13 cellular contexts compared by ENCODE assay signal in the genomic region with DNA sequence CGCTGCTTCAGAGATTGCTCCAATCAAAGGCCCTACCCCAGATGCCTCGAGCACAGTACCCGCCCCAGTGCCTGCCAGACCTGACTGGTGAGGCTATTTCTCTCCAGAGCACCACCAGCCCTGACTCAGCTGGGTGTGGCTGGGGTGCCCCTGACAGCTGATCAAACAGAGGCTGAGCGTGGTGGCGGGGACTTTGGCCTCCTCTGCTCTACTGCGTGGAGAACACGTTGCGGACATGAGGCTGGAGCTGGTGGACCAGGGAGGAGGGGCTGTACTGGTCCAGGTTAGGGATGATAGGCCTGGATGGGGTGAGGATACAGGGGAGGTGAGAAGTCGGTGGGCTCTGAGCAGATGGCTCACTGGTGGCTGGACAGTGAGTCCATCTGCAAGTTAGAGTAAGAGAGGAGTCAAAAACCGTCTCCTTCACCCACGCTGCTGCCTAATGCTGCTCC. TPM values are rescaled to one million over a fixed set of nuclear protein-coding genes. Genes with fewer than 3 reads are reported as not detected.
A peak's percentile ranks its signal among the peaks of the same experiment; 100 is the strongest.
DNase-seq lines count a peak whose midpoint lies in the region; ATAC-seq, FAIRE-seq and TF ChIP-seq lines count a peak whose summit lies in the region.
"Had no signal": no experiment of that assay in that cellular context is flagged by ENCODE, and none has a peak within 500 bp of the region (broad histone marks: within the 10 kb centered on the region; RNA-seq: fewer than 3 reads in every experiment).

No MANE protein-coding gene starts in this region.

- no peaks in the 10 kb centered on the region for H3K4me1 Mint-ChIP-seq in activated naive CD8-positive, alpha-beta T cell treated with anti-CD3 and anti-CD28 coated beads for 36 hours

- 27% methylated on average over 9 of the region's 11 CpGs for WGBS in A549 (ENCODE audit: missing lambda C conversion rate)
- WGBS in lung, 2 donors = 59 to 72% methylated on average over 11 of the region's 11 CpGs

- H3K4me1 ChIP-seq in A549 (peaks cover 32% of the 10 kb centered on the region), adipocyte (ENCODE audit: control insufficient read depth, insufficient read depth, low read length) (peaks cover 3% of the 10 kb centered on the region), lung (ENCODE audit: control insufficient read depth in 2 of 2, insufficient read depth in 2 of 2, low read length in 2 of 2) (peaks cover 3 to 27% of the 10 kb centered on the region in 2 donors)

- CTCF ChIA-PET in A549 (lab: Yijun Ruan, JAX) = interaction anchor here (0.5 to 1.7 kb wide), 8 partner anchors 9 to 329 kb away, joined by 3 to 6 read pairs (median 3); no protein-coding TSS in a partner anchor

- H3K4me2 ChIP-seq in A549 = peak overlapping the region; percentile 57

- ATAC-seq in A549 (peak; percentile 78 to 91), lung (ENCODE audit: insufficient read depth, low FRiP score) (peak; percentile 20)

- no peaks in the 10 kb centered on the region for H3K9me3 Mint-ChIP-seq in activated naive CD8-positive, alpha-beta T cell treated with anti-CD3 and anti-CD28 coated beads for 36 hours
- H3K9me3 Mint-ChIP-seq: activated naive CD8-positive, alpha-beta T cell treated with anti-CD3 and anti-CD28 coated beads, Interleukin-2, amount 10 ng/mL, durations not matched to agents 7 days and 5 days; memory B cell had no signal

- TF ChIP-seq POLR2A in A549 (IDR thresholded peaks at IDR 0.05; ENCODE audit: low read length) (no peak), erythroblast (IDR thresholded peaks at IDR 0.05; ENCODE audit: low read length) (no peak)

- intact Hi-C loops in posterior vena cava (cut with DNase I) = no loop called here

- H3K4me3 ChIP-seq in A549 = no peak overlapping the region
- no peak overlapping the region for H3K4me3 ChIP-seq in adipocyte (ENCODE audit: low read length)
- no peak overlapping the region for H3K4me3 ChIP-seq in lung

- H3K36me3 Mint-ChIP-seq in activated naive CD8-positive, alpha-beta T cell treated with anti-CD3 and anti-CD28 coated beads for 36 hours = no peaks in the 10 kb centered on the region
- H3K36me3 Mint-ChIP-seq: activated naive CD8-positive, alpha-beta T cell treated with anti-CD3 and anti-CD28 coated beads, Interleukin-2, amount 10 ng/mL, durations not matched to agents 7 days and 5 days; memory B cell had no signal

- H3K27me3 ChIP-seq in adipocyte (replicated peaks; ENCODE audit: control insufficient read depth, insufficient read depth, low read length) (no peaks in the 10 kb centered on the region), lung (ENCODE audit: control insufficient read depth, insufficient read depth) (no peaks in the 10 kb centered on the region)

- DNase-seq in A549 (ENCODE audit: low read depth in 1 of 2, low spot score in 1 of 2) = peak; percentile 71 to 87
- DNase-seq in HT-29 (ENCODE audit: low spot score) = peak; percentile 86
- peak; percentile 9 for DNase-seq in adipocyte (ENCODE audit: low read depth)
- DNase-seq in lung (ENCODE audit: low spot score) = no peak
- DNase-seq in activated naive CD8-positive, alpha-beta T cell treated with anti-CD3 and anti-CD28 coated beads for 36 hours = no peak
- no peak for DNase-seq in stimulated activated CD4-positive, alpha-beta T cell treated with anti-CD3 and anti-CD28 coated beads, Interleukin-4, amount 100 ng/mL, for 4 hours
- no peak for DNase-seq in posterior vena cava (ENCODE audit: low spot score)
- no peak for DNase-seq in erythroblast (lab: John Stamatoyannopoulos, UW)
- DNase-seq: activated CD4-positive, alpha-beta T cell treated with anti-CD3 and anti-CD28 coated beads for 4 hours; activated naive CD8-positive, alpha-beta T cell treated with anti-CD3 and anti-CD28 coated beads, Interleukin-2, amount 10 ng/mL, durations not matched to agents 7 days and 5 days had no signal

- H3K36me3 ChIP-seq in adipocyte (ENCODE audit: control insufficient read depth, insufficient read depth, low read length, severe bottlenecking) (no peaks in the 10 kb centered on the region), lung (ENCODE audit: control insufficient read depth in 2 of 2, insufficient read depth in 2 of 2, low read length in 2 of 2) (no peaks in the 10 kb centered on the region)

- peaks cover 85% of the 10 kb centered on the region for H3K27me3 Mint-ChIP-seq in activated naive CD8-positive, alpha-beta T cell treated with anti-CD3 and anti-CD28 coated beads for 36 hours

- peak overlapping the region; percentile 67 to 83 for H3K27ac ChIP-seq in A549
- peak overlapping the region in 1 of 2 donors; percentile 90 for H3K27ac ChIP-seq in lung (ENCODE audit: low read depth in 1 of 2, low read length in 1 of 2)

- no peak for TF ChIP-seq CTCF in A549 (IDR thresholded peaks at IDR 0.05)
- TF ChIP-seq CTCF in lung (IDR thresholded peaks at IDR 0.05; ENCODE audit: control extremely low read depth, extremely low read depth) = no peak

- no peak for FAIRE-seq in A549 (lab: Jason Lieb, UNC)
- FAIRE-seq: RCC 7860 had no signal

- H3K27ac Mint-ChIP-seq in activated naive CD8-positive, alpha-beta T cell treated with anti-CD3 and anti-CD28 coated beads for 36 hours = no peak overlapping the region
- H3K27ac Mint-ChIP-seq: activated naive CD8-positive, alpha-beta T cell treated with anti-CD3 and anti-CD28 coated beads, Interleukin-2, amount 10 ng/mL, durations not matched to agents 7 days and 5 days; memory B cell had no signal

- H3K9ac ChIP-seq in adipocyte (ENCODE audit: low read length) = no peak overlapping the region

- no peak for TF ChIP-seq EP300 in A549 (IDR thresholded peaks at IDR 0.05)

- POLR2A ChIA-PET in A549 (lab: Yijun Ruan, JAX) = no interaction called here

- H3K9me3 ChIP-seq in A549 = no peaks in the 10 kb centered on the region
- H3K9me3 ChIP-seq in adipocyte (ENCODE audit: control insufficient read depth, low read length) = no peaks in the 10 kb centered on the region
- no peaks in the 10 kb centered on the region for H3K9me3 ChIP-seq in lung (ENCODE audit: control insufficient read depth in 2 of 2, insufficient read depth in 1 of 2, low read length in 1 of 2)

- TF ChIP-seq RAD21 in A549 (conservative IDR thresholded peaks at IDR 0.05 in 1 of 2, IDR thresholded peaks at IDR 0.05 in 1 of 2) = no peak

- no peak overlapping the region for H3K4me3 Mint-ChIP-seq in activated naive CD8-positive, alpha-beta T cell treated with anti-CD3 and anti-CD28 coated beads for 36 hours
- H3K4me3 Mint-ChIP-seq: activated naive CD8-positive, alpha-beta T cell treated with anti-CD3 and anti-CD28 coated beads, Interleukin-2, amount 10 ng/mL, durations not matched to agents 7 days and 5 days; memory B cell had no signal

TF ChIP-seq in A549, 52 proteins besides CTCF, POLR2A, EP300 and RAD21 (continues in another document):
- TF ChIP-seq, protein P1, sequence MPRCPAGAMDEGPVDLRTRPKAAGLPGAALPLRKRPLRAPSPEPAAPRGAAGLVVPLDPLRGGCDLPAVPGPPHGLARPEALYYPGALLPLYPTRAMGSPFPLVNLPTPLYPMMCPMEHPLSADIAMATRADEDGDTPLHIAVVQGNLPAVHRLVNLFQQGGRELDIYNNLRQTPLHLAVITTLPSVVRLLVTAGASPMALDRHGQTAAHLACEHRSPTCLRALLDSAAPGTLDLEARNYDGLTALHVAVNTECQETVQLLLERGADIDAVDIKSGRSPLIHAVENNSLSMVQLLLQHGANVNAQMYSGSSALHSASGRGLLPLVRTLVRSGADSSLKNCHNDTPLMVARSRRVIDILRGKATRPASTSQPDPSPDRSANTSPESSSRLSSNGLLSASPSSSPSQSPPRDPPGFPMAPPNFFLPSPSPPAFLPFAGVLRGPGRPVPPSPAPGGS (IDR thresholded peaks at IDR 0.05) = no peak
- TF ChIP-seq CHD4 (IDR thresholded peaks at IDR 0.05; ENCODE audit: borderline replicate concordance) = no peak
- TF ChIP-seq ATOH8 (CRISPR knock-in tag; IDR thresholded peaks at IDR 0.05; ENCODE audit: low read depth) = no peak

RNA-seq across cellular contexts. Expression of gene DOCK6, which starts 3.5 kb away (rescaled TPM):
- polyA plus RNA-seq in A549 (2011; rRNA removed) (8.0 and 9.6 TPM in 2 replicates), A549 (2017; fragmentation: RNase III; extraction: RNeasy Plus Mini Kit Qiagen cat#74134 plus additional on column Dnase treatment) (7.5 to 10.4 TPM (median 7.6 TPM) in 3 replicates), lung (10 to 100 TPM; 38.6 to 87.3 TPM)
- 9.9 and 12.9 TPM in 2 replicates for polyA plus RNA-seq in A549 (2012; cell fraction: cytosol; rRNA removed)
- polyA plus RNA-seq in A549 (2012; cell fraction: nucleus; rRNA removed) = 33.0 and 43.0 TPM in 2 replicates
- polyA minus RNA-seq in A549 (2011; rRNA and poly(A)+ RNA removed) = 10.3 and 15.9 TPM in 2 replicates
- total RNA-seq in HT-29 (2014; rRNA removed; shearing (Covaris generic)) = 12.7 and 19.4 TPM in 2 replicates
- total RNA-seq in lung (100 to 1,000 TPM in 1 of 2 donors, 10 to 100 TPM in 1; 60.2 to 129 TPM), posterior vena cava (10 to 100 TPM; 50.0 to 73.2 TPM)
- total RNA-seq in activated naive CD8-positive, alpha-beta T cell treated with anti-CD3 and anti-CD28 coated beads for 36 hours = 1 to 10 TPM; 3.3 to 4.8 TPM

RNA-seq across cellular contexts. Expression of gene ANGPTL8, which starts 26.4 kb away (rescaled TPM):
- polyA plus RNA-seq in A549 (2011; rRNA removed) (0.12 TPM in 1 of 2 replicates, not detected in the other), A549 (2017; fragmentation: RNase III; extraction: RNeasy Plus Mini Kit Qiagen cat#74134 plus additional on column Dnase treatment) (0.16 TPM in 1 of 3 replicates, not detected in the others), lung (1 to 10 TPM in 1 of 2 donors, under 1 TPM in 1; 0.19 to 1.0 TPM)
- polyA plus RNA-seq in A549 (2012; cell fraction: cytosol; rRNA removed) = 0.20 TPM in 1 of 2 replicates, not detected in the other
- polyA plus RNA-seq in A549 (2012; cell fraction: nucleus; rRNA removed) = 0.20 TPM in 1 of 2 replicates, not detected in the other
- polyA minus RNA-seq in A549 (2011; rRNA and poly(A)+ RNA removed) = not detected in 2 replicates
- not detected in 2 replicates for total RNA-seq in HT-29 (2014; rRNA removed; shearing (Covaris generic))
- total RNA-seq in lung (not detected), posterior vena cava (under 1 TPM in 1 of 2 donors, not detected in 1; 0.57 TPM)
- not detected for total RNA-seq in activated naive CD8-positive, alpha-beta T cell treated with anti-CD3 and anti-CD28 coated beads for 36 hours
- total RNA-seq: activated naive CD8-positive, alpha-beta T cell treated with anti-CD3 and anti-CD28 coated beads, Interleukin-2, amount 10 ng/mL, durations not matched to agents 7 days and 5 days had no signal
- polyA plus RNA-seq: BJ had no signal

RNA-seq across cellular contexts. Expression of gene TSPAN16, which starts 30.1 kb away (rescaled TPM):
- polyA plus RNA-seq in A549 (2011; rRNA removed) (not detected in 2 replicates), A549 (2017; fragmentation: RNase III; extraction: RNeasy Plus Mini Kit Qiagen cat#74134 plus additional on column Dnase treatment) (not detected in 3 replicates), lung (not detected)
- not detected in 2 replicates for polyA plus RNA-seq in A549 (2012; cell fraction: cytosol; rRNA removed)
- not detected in 2 replicates for polyA plus RNA-seq in A549 (2012; cell fraction: nucleus; rRNA removed)
- polyA minus RNA-seq in A549 (2011; rRNA and poly(A)+ RNA removed) = not detected in 2 replicates
- not detected in 2 replicates for total RNA-seq in HT-29 (2014; rRNA removed; shearing (Covaris generic))
- total RNA-seq in lung (not detected), posterior vena cava (not detected)
- total RNA-seq in activated naive CD8-positive, alpha-beta T cell treated with anti-CD3 and anti-CD28 coated beads for 36 hours = not detected
- total RNA-seq: activated naive CD8-positive, alpha-beta T cell treated with anti-CD3 and anti-CD28 coated beads, Interleukin-2, amount 10 ng/mL, durations not matched to agents 7 days and 5 days had no signal
- polyA plus RNA-seq: BJ had no signal

Comparison
In these comparisons a context has a peak if more than half of its experiments do, and no peak if none do; other contexts are left out.
1. DNase-seq: peak in A549 (2 of 2), HT-29 (single experiment) and adipocyte (single experiment); none in lung (single experiment), activated naive CD8-positive, alpha-beta T cell treated with anti-CD3 and anti-CD28 coated beads for 36 hours (single experiment), stimulated activated CD4-positive, alpha-beta T cell treated with anti-CD3 and anti-CD28 coated beads, Interleukin-4, amount 100 ng/mL, for 4 hours (0 of 2), posterior vena cava (single experiment) and erythroblast (0 of 2).